8 cellular contexts compared by ENCODE assay signal in the genomic region with DNA sequence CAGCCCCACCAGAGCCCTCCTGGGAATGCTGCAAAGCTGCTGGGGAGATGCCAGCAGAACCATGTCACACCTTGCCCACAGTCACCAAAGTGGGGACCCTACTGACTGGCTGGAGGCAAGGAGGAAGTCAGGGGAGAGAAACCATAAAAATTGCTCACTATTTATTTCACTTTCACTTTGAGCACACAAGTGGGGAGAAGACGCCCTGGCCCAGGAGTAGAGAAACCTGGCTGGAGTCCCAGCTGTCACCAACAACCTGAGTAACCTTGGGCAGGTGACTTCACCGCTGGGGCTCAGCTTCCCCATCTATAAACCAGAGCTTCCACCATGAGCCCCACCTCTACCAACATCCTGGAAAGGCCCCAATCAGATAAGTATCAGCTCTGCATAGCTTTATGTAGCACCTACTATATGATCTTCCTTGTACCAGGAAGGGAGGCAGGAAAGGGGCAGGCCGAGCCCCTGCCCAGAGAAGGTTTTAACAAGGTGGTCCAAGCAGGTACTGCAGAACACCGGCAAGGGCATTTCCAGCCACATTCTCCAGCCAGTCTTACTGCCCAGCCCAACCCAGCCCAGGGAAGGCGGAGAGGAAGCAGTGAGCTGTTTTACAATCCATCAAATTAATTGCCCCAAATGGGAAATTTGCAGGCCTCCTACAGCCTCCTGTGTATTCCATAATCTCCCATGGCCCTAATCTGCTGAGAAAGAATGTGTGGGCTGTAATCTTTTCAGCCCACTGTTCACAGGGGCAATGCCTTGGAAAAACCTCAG. TPM values are rescaled to one million over a fixed set of nuclear protein-coding genes. Genes with fewer than 3 reads are reported as not detected.
DNase-seq lines count a peak whose midpoint lies in the region; ATAC-seq, FAIRE-seq and TF ChIP-seq lines count a peak whose summit lies in the region.

No MANE protein-coding gene starts in this region.

- no peak overlapping the region for H3K27ac ChIP-seq in BLaER1 treated with 17β-estradiol and CSF1 and Interleukin-3, amounts not matched to agents 10 nM and 100 nM
- peak overlapping the region; percentile 69 to 82 (median 76) for H3K27ac ChIP-seq in esophagus squamous epithelium

- no peak overlapping the region for H3K27ac Mint-ChIP-seq in activated CD4-positive, alpha-beta T cell treated with anti-CD3 and anti-CD28 coated beads for 36 hours

- no peaks in the 10 kb centered on the region for H3K9me3 ChIP-seq in BLaER1 treated with 17β-estradiol and CSF1 and Interleukin-3, amounts not matched to agents 10 nM and 100 nM (replicated peaks in 1 of 11)
- no peaks in the 10 kb centered on the region for H3K9me3 ChIP-seq in esophagus squamous epithelium

- CTCF ChIA-PET in activated CD4-positive, alpha-beta T cell treated with anti-CD3 and anti-CD28 coated beads for 36 hours (lab: Charles Lee), result interaction anchor here (0.7 to 1.0 kb wide), 3 partner anchors 16 to 373 kb away, joined by 3 to 5 read pairs (median 3); no protein-coding TSS in a partner anchor

- TF ChIP-seq POLR2A in esophagus squamous epithelium (IDR thresholded peaks at IDR 0.05) (no peak), lower leg skin (IDR thresholded peaks at IDR 0.05) (no peak)

- peaks cover 30% of the 10 kb centered on the region for H3K4me1 Mint-ChIP-seq in activated CD4-positive, alpha-beta T cell treated with anti-CD3 and anti-CD28 coated beads for 36 hours

- TF ChIP-seq CTCF in esophagus squamous epithelium (IDR thresholded peaks at IDR 0.05), result peak in 1 of 6 experiments; percentile 9
- no peak for TF ChIP-seq CTCF in lower leg skin (IDR thresholded peaks at IDR 0.05)

- H3K27me3 ChIP-seq in BLaER1 treated with 17β-estradiol and CSF1 and Interleukin-3, amounts not matched to agents 10 nM and 100 nM, result no peaks in the 10 kb centered on the region
- H3K27me3 ChIP-seq in esophagus squamous epithelium, result no peaks in the 10 kb centered on the region

- no peaks in the 10 kb centered on the region for H3K27me3 Mint-ChIP-seq in activated CD4-positive, alpha-beta T cell treated with anti-CD3 and anti-CD28 coated beads for 36 hours

- H4K20me1 ChIP-seq in BLaER1 treated with 17β-estradiol and CSF1 and Interleukin-3, amounts not matched to agents 10 nM and 100 nM, result no peaks in the 10 kb centered on the region

- H3K36me3 Mint-ChIP-seq in activated CD4-positive, alpha-beta T cell treated with anti-CD3 and anti-CD28 coated beads for 36 hours (ENCODE audit: low read depth), result no peaks in the 10 kb centered on the region

- no peaks in the 10 kb centered on the region for H3K9me3 Mint-ChIP-seq in activated CD4-positive, alpha-beta T cell treated with anti-CD3 and anti-CD28 coated beads for 36 hours (ENCODE audit: low read depth)

- intact Hi-C loops in activated CD4-positive, alpha-beta T cell treated with anti-CD3 and anti-CD28 coated beads for 36 hours (cut with DNase I, micrococcal nuclease), result no loop called here
- intact Hi-C loops in esophagus squamous epithelium (cut with DNase I) (no loop called here), lower leg skin (cut with DNase I; ENCODE audit: low total_unique reads) (no loop called here)

- H3K4me3 Mint-ChIP-seq in activated CD4-positive, alpha-beta T cell treated with anti-CD3 and anti-CD28 coated beads for 36 hours, result no peak overlapping the region

- H3K36me3 ChIP-seq in BLaER1 treated with 17β-estradiol and CSF1 and Interleukin-3, amounts not matched to agents 10 nM and 100 nM, result no peaks in the 10 kb centered on the region
- peaks cover 0 to 3% (median 0%) of the 10 kb centered on the region in 3 donors for H3K36me3 ChIP-seq in esophagus squamous epithelium

- no peak overlapping the region for H3K9ac ChIP-seq in BLaER1 treated with 17β-estradiol and CSF1 and Interleukin-3, amounts not matched to agents 10 nM and 100 nM

- WGBS in esophagus squamous epithelium, 2 donors, result 44 to 68% methylated on average over 4 to 5 of the region's 5 CpGs
- 47 to 64% methylated on average over 4 to 5 of the region's 5 CpGs for WGBS in lower leg skin, 2 donors

- peak; percentile 96 for FAIRE-seq in GM19239 (lab: Jason Lieb, UNC)

- peaks cover 5 to 15% (median 8%) of the 10 kb centered on the region in 10 experiments; a peak in 16 of 20 replicates for H3K4me1 ChIP-seq in BLaER1 treated with 17β-estradiol and CSF1 and Interleukin-3, amounts not matched to agents 10 nM and 100 nM
- H3K4me1 ChIP-seq in esophagus squamous epithelium, result peaks cover 10 to 68% (median 22%) of the 10 kb centered on the region in 3 donors

- DNase-seq in GM19239 (ENCODE audit: insufficient read length, low spot score) (peak; percentile 85), esophagus squamous epithelium (lab: John Stamatoyannopoulos, UW) (no peak), AG20443 (ENCODE audit: low spot score) (no peak), lower leg skin (ENCODE audit: low spot score in 2 of 2) (no peak)
- DNase-seq in activated CD4-positive, alpha-beta T cell treated with anti-CD3 and anti-CD28 coated beads for 36 hours, result peak; percentile 78
- peak; percentile 17 to 52 (median 29) for DNase-seq in stimulated activated CD4-positive, alpha-beta T cell treated with anti-CD3 and anti-CD28 coated beads, TNF-alpha, amount 100 ng/mL, for 48 hours (ENCODE audit: low read depth in 3 of 3)

- no peak overlapping the region for H3K4me3 ChIP-seq in BLaER1 treated with 17β-estradiol and CSF1 and Interleukin-3, amounts not matched to agents 10 nM and 100 nM
- H3K4me3 ChIP-seq in esophagus squamous epithelium (peak overlapping the region in 1 of 4 donors; percentile 16), lower leg skin (ENCODE audit: low read depth, poor library complexity, severe bottlenecking) (no peak overlapping the region)

- ATAC-seq in HG03159 (IDR thresholded peaks at IDR 0.05; ENCODE audit: unreplicated experiment), result peak; percentile 97
- peak; percentile 93 for ATAC-seq in activated CD4-positive, alpha-beta T cell treated with anti-CD3 and anti-CD28 coated beads for 36 hours

- POLR2A ChIA-PET in activated CD4-positive, alpha-beta T cell treated with anti-CD3 and anti-CD28 coated beads for 36 hours (lab: Charles Lee), result interaction anchor here (0.5 to 0.8 kb wide), 2 partner anchors 90 to 91 kb away, joined by 3 to 9 read pairs; partner anchors contain the start of gene RPS13

- H3K4me2 ChIP-seq in BLaER1 treated with 17β-estradiol and CSF1 and Interleukin-3, amounts not matched to agents 10 nM and 100 nM, result peak overlapping the region; percentile 36 to 65 (median 49); a peak in 20 of 22 replicates

RNA-seq across cellular contexts. Expression of gene PLEKHA7, which starts 27.6 kb away (rescaled TPM):
- total RNA-seq in activated CD4-positive, alpha-beta T cell treated with anti-CD3 and anti-CD28 coated beads for 36 hours, result 1 to 10 TPM; 6.4 to 8.4 TPM
- 100 to 1,000 TPM in 1 of 4 donors, 10 to 100 TPM in 3; 49.8 to 129 (median 59.3) TPM for total RNA-seq in esophagus squamous epithelium
- total RNA-seq in lower leg skin, result 10 to 100 TPM; 16.9 to 35.1 (median 24.1) TPM

Comparison
In these comparisons a context has a peak if more than half of its experiments do, and no peak if none do; other contexts are left out.
1. H3K27ac ChIP-seq: peak in esophagus squamous epithelium (4 of 4); none in BLaER1 treated with 17β-estradiol and CSF1 and Interleukin-3, amounts not matched to agents 10 nM and 100 nM (0 of 11).
2. DNase-seq: peak in GM19239 (single experiment), activated CD4-positive, alpha-beta T cell treated with anti-CD3 and anti-CD28 coated beads for 36 hours (single experiment) and stimulated activated CD4-positive, alpha-beta T cell treated with anti-CD3 and anti-CD28 coated beads, TNF-alpha, amount 100 ng/mL, for 48 hours (3 of 3); none in esophagus squamous epithelium (single experiment), AG20443 (single experiment) and lower leg skin (0 of 2).